Comparison of ENCODE assay signal across 14 cellular contexts in genomic region chr3:126351771-126352475, GRCh38. TPM values are rescaled to one million over a fixed set of nuclear protein-coding genes. Genes with fewer than 3 reads are reported as not detected.
DNase-seq lines count a peak whose midpoint lies in the region; ATAC-seq, FAIRE-seq and TF ChIP-seq lines count a peak whose summit lies in the region.
"Had no signal": no experiment of that assay in that cellular context is flagged by ENCODE, and none has a peak within 500 bp of the region (broad histone marks: within the 10 kb centered on the region; RNA-seq: fewer than 3 reads in every experiment).

No MANE protein-coding gene starts in this region.

- TF ChIP-seq CTCF in A673 (conservative IDR thresholded peaks at IDR 0.05; ENCODE audit: low read depth, low read length), result 0 out of 2 replicates have a peak, but pooled peaks have one; percentile 16
- TF ChIP-seq CTCF in HEK293 (tag by site-specific recombination; IDR thresholded peaks at IDR 0.05), result 0 out of 2 replicates have a peak, but pooled peaks have one; percentile 32
- peak in 2 of 3 experiments; percentile 22; a peak in 2 of 4 replicates for TF ChIP-seq CTCF in H1 (IDR thresholded peaks at IDR 0.05; ENCODE audit: control extremely low read depth in 1 of 3, insufficient read depth in 1 of 3, low read depth in 1 of 3, low read length in 3 of 3)
- TF ChIP-seq CTCF in ovary (IDR thresholded peaks at IDR 0.05), result no peak

- no peak overlapping the region for H2BK12ac ChIP-seq in H1 (ENCODE audit: low read depth, low read length)

- H3K27me3 ChIP-seq in A673 (replicated peaks; ENCODE audit: insufficient read depth, low read depth, low read length, poor library complexity) (no peaks in the 10 kb centered on the region), H1 (replicated peaks in 1 of 4; ENCODE audit: control insufficient read depth in 3 of 4, extremely low read depth in 1 of 4, insufficient read depth in 3 of 4, low read length in 3 of 4) (no peaks in the 10 kb centered on the region), ovary (no peaks in the 10 kb centered on the region)

- H2AFZ ChIP-seq in H1 (ENCODE audit: low read length), result no peak overlapping the region

- H3K9ac ChIP-seq in H1 (replicated peaks in 1 of 4; ENCODE audit: extremely low read depth in 1 of 4, low read depth in 3 of 4, low read length in 3 of 4), result no peak overlapping the region

- H3K4me1 ChIP-seq in A673 (ENCODE audit: insufficient read depth, low read length, poor library complexity, severe bottlenecking) (peaks cover 16% of the 10 kb centered on the region), HEK293 (ENCODE audit: control insufficient read depth, insufficient read depth, low read length) (no peaks in the 10 kb centered on the region), H1 (replicated peaks in 1 of 4; ENCODE audit: control insufficient read depth in 3 of 4, insufficient read depth in 4 of 4, low read length in 3 of 4) (peaks cover 0 to 13% (median 7%) of the 10 kb centered on the region in 4 experiments; a peak in 5 of 7 replicates), ovary (ENCODE audit: insufficient read depth) (peaks cover 28% of the 10 kb centered on the region)

- H2BK20ac ChIP-seq in H1 (ENCODE audit: low read length), result no peak overlapping the region

- CTCF ChIA-PET in A673 (lab: Charles Lee), result no interaction called here
- CTCF ChIA-PET in HEK293 (lab: Yijun Ruan, JAX), result no interaction called here
- CTCF ChIA-PET in H1 (lab: Charles Lee; ENCODE audit: partially characterized antibody), result interaction anchor here (0.9 to 1.9 kb wide), 4 partner anchors 27 to 63 kb away, joined by 3 to 6 read pairs (median 4); partner anchors contain the start of gene CFAP100

- H2AK5ac ChIP-seq in H1 (ENCODE audit: low read depth, low read length), result no peak overlapping the region

- H3K23me2 ChIP-seq in H1 (ENCODE audit: low read depth, low read length), result peaks cover 8% of the 10 kb centered on the region; the same call in 1 of the 2 replicates

- DNase-seq in A673 (ENCODE audit: low spot score), result no peak
- no peak for DNase-seq in H1 (ENCODE audit: low read depth in 1 of 2, low spot score in 2 of 2)
- DNase-seq in ovary, result peak in 4 of 5 donors; percentile 7 to 39 (median 17)
- DNase-seq in NCI-H2029 (lab: John Stamatoyannopoulos, UW), result no peak
- DNase-seq in HTR-8/SVneo (ENCODE audit: insufficient read length, low spot score), result no peak
- no peak for DNase-seq in amygdala (lab: John Stamatoyannopoulos, UW)
- DNase-seq: AML-193, hypothalamus, MV-4-11 had no signal

- no TSS peak for BruUV-seq in A673 (replicated peaks; lab: Mats Ljungman, UMichigan)

- H3K9me3 ChIP-seq in A673 (ENCODE audit: low read depth, low read length, poor library complexity, severe bottlenecking) (no peaks in the 10 kb centered on the region), HEK293 (ENCODE audit: control insufficient read depth, insufficient read depth, low read depth, low read length) (no peaks in the 10 kb centered on the region), H1 (ENCODE audit: insufficient read depth in 2 of 2, low read depth in 1 of 2, low read length in 1 of 2) (no peaks in the 10 kb centered on the region), ovary (no peaks in the 10 kb centered on the region)

- FAIRE-seq in H1 (lab: Jason Lieb, UNC) (no peak), HTR-8/SVneo (lab: Jason Lieb, UNC) (no peak)

- no peak overlapping the region for H4K91ac ChIP-seq in H1 (replicated peaks; ENCODE audit: insufficient read length, low read length)

- no peak overlapping the region for H4K5ac ChIP-seq in H1 (ENCODE audit: insufficient read length, low read depth, low read length)

- 0 out of 4 replicates have a peak, but pooled peaks have one; percentile 6 to 25 for TF ChIP-seq RAD21 in H1 (IDR thresholded peaks at IDR 0.05 in 1 of 2, conservative IDR thresholded peaks at IDR 0.05 in 1 of 2; ENCODE audit: low read depth in 2 of 2, low read length in 2 of 2)

- 0 out of 2 replicates have a peak, but pooled peaks cover 4% of the 10 kb centered on the region for H3K79me1 ChIP-seq in H1 (ENCODE audit: low read depth, low read length)

- H3K79me2 ChIP-seq in H1 (ENCODE audit: control insufficient read depth in 1 of 2, insufficient read depth in 2 of 2, low read length in 2 of 2), result peaks cover 0 to 18% of the 10 kb centered on the region in 2 experiments; a peak in 1 of 4 replicates

- no peak overlapping the region for H2BK15ac ChIP-seq in H1 (ENCODE audit: low read length)

- intact Hi-C loops in A673 (cut with micrococcal nuclease; ENCODE audit: unreplicated experiment) (no loop called here), ovary (cut with DNase I) (loop anchor here in 1 of 4 donors (5.0 kb wide), 1 partner anchor 40 kb away; no protein-coding TSS in a partner anchor)

- no peak overlapping the region for H3K23ac ChIP-seq in H1 (ENCODE audit: insufficient read length)

- no peak overlapping the region for H2BK120ac ChIP-seq in H1 (replicated peaks; ENCODE audit: low read depth, low read length)

- no peak overlapping the region for H3K4me2 ChIP-seq in H1 (ENCODE audit: insufficient read depth in 1 of 2, low read depth in 2 of 2, low read length in 2 of 2)

- H3K27ac ChIP-seq in A673 (ENCODE audit: low read depth, low read length, poor library complexity, severe bottlenecking) (no peak overlapping the region), HEK293 (ENCODE audit: extremely low read depth, low read depth, low read length) (no peak overlapping the region), H1 (ENCODE audit: low read depth, low read length) (no peak overlapping the region), ovary (peak overlapping the region in 1 of 2 donors; percentile 29)
- H3K27ac ChIP-seq: SK-N-MC had no signal

- peak overlapping the region; percentile 72 for H4K8ac ChIP-seq in H1 (ENCODE audit: extremely low read depth, insufficient read depth, low read length)

- H4K20me1 ChIP-seq in H1 (replicated peaks in 1 of 2; ENCODE audit: control insufficient read depth in 1 of 2, insufficient read depth in 2 of 2, low read length in 2 of 2), result peaks cover 0 to 25% of the 10 kb centered on the region in 2 experiments

- no peak overlapping the region for H3K4ac ChIP-seq in H1 (replicated peaks; ENCODE audit: insufficient read length, low read depth, low read length)

- H3K36me3 ChIP-seq in A673 (ENCODE audit: insufficient read depth, low read length, poor library complexity, severe bottlenecking), result peaks cover 49% of the 10 kb centered on the region
- H3K36me3 ChIP-seq in HEK293 (ENCODE audit: control insufficient read depth in 2 of 2, insufficient read depth in 1 of 2, low read length in 2 of 2), result peaks cover 0 to 28% of the 10 kb centered on the region in 2 experiments; a peak in 1 of 3 replicates
- peaks cover 0 to 15% (median 10%) of the 10 kb centered on the region in 4 experiments; a peak in 5 of 8 replicates for H3K36me3 ChIP-seq in H1 (ENCODE audit: control insufficient read depth in 2 of 4, insufficient read depth in 4 of 4, low read length in 3 of 4)
- no peaks in the 10 kb centered on the region for H3K36me3 ChIP-seq in ovary

- H3K14ac ChIP-seq in H1 (ENCODE audit: insufficient read length), result no peak overlapping the region

- TF ChIP-seq POLR2A in H1 (IDR thresholded peaks at IDR 0.05; ENCODE audit: control extremely low read depth in 1 of 2, low read depth in 2 of 2, low read length in 2 of 2) (no peak), ovary (IDR thresholded peaks at IDR 0.05) (no peak)

- no peak for TF ChIP-seq EP300 in H1 (IDR thresholded peaks at IDR 0.05; ENCODE audit: borderline replicate concordance in 1 of 2, low read depth in 2 of 2, low read length in 2 of 2)
- no peak for TF ChIP-seq EP300 in ovary (IDR thresholded peaks at IDR 0.05)

- ATAC-seq in HG02973 (IDR thresholded peaks at IDR 0.05; ENCODE audit: unreplicated experiment), result no peak

- H2BK5ac ChIP-seq in H1 (ENCODE audit: low read depth, low read length), result no peak overlapping the region

- no peak overlapping the region for H3K56ac ChIP-seq in H1 (replicated peaks; ENCODE audit: insufficient read length, low read depth, low read length)

- POLR2A ChIA-PET in A673 (lab: Charles Lee; ENCODE audit: low non-redundant PET), result no interaction called here
- POLR2A ChIA-PET in HEK293 (lab: Yijun Ruan, JAX), result no interaction called here
- POLR2A ChIA-PET in H1 (lab: Charles Lee; ENCODE audit: partially characterized antibody), result no interaction called here

- WGBS in H1 (ENCODE audit: extremely low coverage in 1 of 2, insufficient coverage in 1 of 2, insufficient read length in 1 of 2, insufficient replicate concordance in 2 of 2, low coverage in 1 of 2, low lambda C conversion rate in 2 of 2, missing lambda C conversion rate in 1 of 2), 2 experiments, result 94% methylated on average over 18 of the region's 18 CpGs; no CpG with 5 or more reads in 1 of the 2 experiments
- WGBS in ovary, 3 donors, result 84 to 93% (median 91%) methylated on average over 14 to 18 of the region's 18 CpGs

- H3K18ac ChIP-seq in H1 (ENCODE audit: extremely low read depth, low read length), result no peak overlapping the region

- no peak overlapping the region for H3K4me3 ChIP-seq in A673 (ENCODE audit: low read depth, low read length, poor library complexity, severe bottlenecking)
- no peak overlapping the region for H3K4me3 ChIP-seq in HEK293 (ENCODE audit: low read depth, low read length)
- H3K4me3 ChIP-seq in H1 (ENCODE audit: extremely low read depth in 1 of 4, insufficient read depth in 2 of 4, low read depth in 3 of 4, low read length in 4 of 4), result no peak overlapping the region
- no peak overlapping the region for H3K4me3 ChIP-seq in ovary
- H3K4me3 ChIP-seq: lung, SK-N-MC had no signal

RNA-seq across cellular contexts. Expression of gene KLF15, which starts 5.3 kb away (rescaled TPM):
- 32.1 and 32.6 TPM in 2 replicates for total RNA-seq in A673 (2021)
- total RNA-seq in H1 (2021; fragmentation: NEBNext Ultra II Directional; extraction: Animal tissue kit (Norgen Biotek cat#: 25700)), result 17.4 and 19.5 TPM in 2 replicates
- polyA plus RNA-seq in H1 (2011; rRNA removed), result 15.7 and 27.1 TPM in 2 replicates
- polyA plus RNA-seq in H1 (2011; cell fraction: cytosol; rRNA removed), result 18.4 TPM
- 25.2 TPM for polyA plus RNA-seq in H1 (2011; cell fraction: nucleus; rRNA removed)
- polyA plus RNA-seq in H1 (2012, experiment 1 of 2), result 9.7 to 11.7 TPM (median 11.4 TPM) in 4 replicates
- 12.0 TPM for polyA plus RNA-seq in H1 (2012, experiment 2 of 2)
- polyA plus RNA-seq in H1 (2013, experiment 1 of 2), result 7.1 TPM
- polyA plus RNA-seq in H1 (2013, experiment 2 of 2), result 6.9 TPM
- 5.5 and 8.5 TPM in 2 replicates for polyA minus RNA-seq in H1 (2011; rRNA and poly(A)+ RNA removed)
- 10.0 TPM for polyA minus RNA-seq in H1 (2011; cell fraction: cytosol; rRNA and poly(A)+ RNA removed)
- 19.5 TPM for polyA minus RNA-seq in H1 (2011; cell fraction: nucleus; rRNA and poly(A)+ RNA removed)
- 10 to 100 TPM; 23.2 to 83.3 (median 40.0) TPM for total RNA-seq in ovary
- polyA plus RNA-seq in ovary, result 10 to 100 TPM; 13.4 to 61.4 TPM

RNA-seq across cellular contexts. Expression of gene CFAP100, which starts 42.8 kb away (rescaled TPM):
- total RNA-seq in A673 (2021) (not detected in 2 replicates), ovary (10 to 100 TPM in 1 of 7 donors, 1 to 10 TPM in 4, not detected in 2; 1.5 to 21.3 (median 1.7) TPM)
- not detected in 2 replicates for total RNA-seq in H1 (2021; fragmentation: NEBNext Ultra II Directional; extraction: Animal tissue kit (Norgen Biotek cat#: 25700))
- polyA plus RNA-seq in H1 (2011; rRNA removed) (0.09 and 0.17 TPM in 2 replicates), ovary (under 1 TPM in 1 of 2 donors, not detected in 1; 0.06 TPM)
- polyA plus RNA-seq in H1 (2011; cell fraction: cytosol; rRNA removed), result 0.12 TPM
- 0.68 TPM for polyA plus RNA-seq in H1 (2011; cell fraction: nucleus; rRNA removed)
- polyA plus RNA-seq in H1 (2012, experiment 1 of 2), result not detected in 4 replicates
- polyA plus RNA-seq in H1 (2012, experiment 2 of 2), result not detected
- polyA plus RNA-seq in H1 (2013, experiment 1 of 2), result 0.22 TPM
- 0.37 TPM for polyA plus RNA-seq in H1 (2013, experiment 2 of 2)
- 0.69 TPM in 1 of 2 replicates, not detected in the other for polyA minus RNA-seq in H1 (2011; rRNA and poly(A)+ RNA removed)
- not detected for polyA minus RNA-seq in H1 (2011; cell fraction: cytosol; rRNA and poly(A)+ RNA removed)
- polyA minus RNA-seq in H1 (2011; cell fraction: nucleus; rRNA and poly(A)+ RNA removed), result not detected
- polyA plus RNA-seq: esophagus had no signal

Comparison
In these comparisons a context has a peak if more than half of its experiments do, and no peak if none do; other contexts are left out.
1. DNase-seq: peak in ovary (4 of 5); none in A673 (single experiment), H1 (0 of 2), NCI-H2029 (single experiment), HTR-8/SVneo (single experiment) and amygdala (0 of 56).
2. CTCF ChIP-seq: peak in A673 (single experiment), HEK293 (single experiment) and H1 (2 of 3); none in ovary (0 of 3).